ENCODE assay signal across 32 cellular contexts in the genomic region with DNA sequence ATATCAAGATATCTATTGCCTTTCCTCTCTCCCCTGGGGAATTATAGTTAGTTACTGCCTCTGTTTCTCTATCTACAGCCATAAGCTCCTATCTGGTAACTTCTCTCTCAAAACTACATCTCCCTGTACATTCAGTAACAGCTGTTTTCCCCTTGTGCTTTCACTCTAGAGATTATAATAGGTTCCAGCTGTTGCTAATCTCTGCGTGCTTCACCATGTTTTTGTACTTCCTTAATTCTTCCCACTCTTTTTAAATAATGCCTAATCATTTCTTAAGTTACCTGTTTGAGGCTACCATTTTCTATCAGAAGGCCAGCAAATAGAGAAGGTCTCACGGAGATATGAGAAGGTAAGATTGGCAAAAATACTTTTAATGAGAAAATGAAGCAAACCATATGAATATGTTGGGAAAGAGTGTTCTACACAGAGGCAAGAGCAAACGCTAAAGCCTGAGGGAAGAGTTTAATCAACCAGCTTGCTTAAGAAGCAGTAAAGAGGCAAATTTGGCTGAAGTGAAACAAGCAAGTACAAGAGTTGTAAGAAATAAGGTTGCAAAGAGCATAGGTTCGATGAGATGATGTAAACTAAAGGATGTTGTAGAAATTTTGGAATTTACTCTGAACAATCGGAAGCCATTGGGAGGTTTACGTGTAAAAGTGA.
A peak's percentile ranks its signal among the peaks of the same experiment; 100 is the strongest.
DNase-seq lines count a peak whose midpoint lies in the region; ATAC-seq and TF ChIP-seq lines count a peak whose summit lies in the region.
"Had no signal": no experiment of that assay in that cellular context is flagged by ENCODE, and none has a peak within 500 bp of the region (broad histone marks: within the 10 kb centered on the region; RNA-seq: fewer than 3 reads in every experiment).

No MANE protein-coding gene starts in this region.

- H3K4me3 Mint-ChIP-seq in osteocyte (ENCODE audit: unreplicated experiment): no peak overlapping the region
- H3K4me3 Mint-ChIP-seq: activated naive CD8-positive, alpha-beta T cell; GM23338; HFFc6; immature natural killer cell; nephron; stimulated activated memory B cell treated with anti-CD40 and anti-IgM and Interleukin-4, amounts not matched to agents 10 μg/mL and 1 μg/mL and 100 μg/mL, for 72 hours had no signal

- POLR2A ChIA-PET in PC-9 (lab: Charles Lee; ENCODE audit: unreplicated experiment): no interaction called here

- no TSS peak for BruUV-seq in PC-9 (replicated peaks; lab: Mats Ljungman, UMichigan)

- no peak overlapping the region for H3K4me2 ChIP-seq in PC-9
- H3K4me2 ChIP-seq: GM23338 had no signal

- no peaks in the 10 kb centered on the region for H3K27me3 ChIP-seq in PC-9 (ENCODE audit: insufficient read depth, low read depth)
- H3K27me3 ChIP-seq: breast epithelium, ovary, transverse colon had no signal

- no peaks in the 10 kb centered on the region for H3K9me3 ChIP-seq in PC-9 (ENCODE audit: insufficient read depth, low read depth)
- H3K9me3 ChIP-seq: breast epithelium, mucosa of descending colon, ovary, transverse colon had no signal

- H3K4me3 ChIP-seq in HFF-Myc (replicated peaks; ENCODE audit: low read depth, low read length): no peak overlapping the region
- H3K4me3 ChIP-seq in PC-9: no peak overlapping the region
- H3K4me3 ChIP-seq: breast epithelium, GM23338, K562, mucosa of descending colon, ovary, transverse colon had no signal

- no peaks in the 10 kb centered on the region for H4K20me1 ChIP-seq in PC-9 (ENCODE audit: insufficient read depth)

- H3F3A ChIP-seq in PC-9 (ENCODE audit: insufficient read depth, low read depth): no peaks in the 10 kb centered on the region

- intact Hi-C loops in PC-9 (cut with micrococcal nuclease; ENCODE audit: unreplicated experiment): no loop called here

- H3K27me3 Mint-ChIP-seq in osteocyte (ENCODE audit: unreplicated experiment): no peaks in the 10 kb centered on the region
- H3K27me3 Mint-ChIP-seq: activated naive CD8-positive, alpha-beta T cell; stimulated activated memory B cell treated with anti-CD40 and anti-IgM and Interleukin-4, amounts not matched to agents 10 μg/mL and 1 μg/mL and 100 μg/mL, for 72 hours had no signal

- H3K36me3 Mint-ChIP-seq in osteocyte (ENCODE audit: unreplicated experiment): peaks cover 7% of the 10 kb centered on the region
- H3K36me3 Mint-ChIP-seq: activated naive CD8-positive, alpha-beta T cell; stimulated activated memory B cell treated with anti-CD40 and anti-IgM and Interleukin-4, amounts not matched to agents 10 μg/mL and 1 μg/mL and 100 μg/mL, for 72 hours had no signal

- no peaks in the 10 kb centered on the region for H3K4me1 Mint-ChIP-seq in osteocyte (ENCODE audit: unreplicated experiment)
- H3K4me1 Mint-ChIP-seq: GM23338; immature natural killer cell; nephron; stimulated activated memory B cell treated with anti-CD40 and anti-IgM and Interleukin-4, amounts not matched to agents 10 μg/mL and 1 μg/mL and 100 μg/mL, for 72 hours had no signal

- peak overlapping the region; percentile 36 for H3K27ac Mint-ChIP-seq in osteocyte (ENCODE audit: unreplicated experiment)
- H3K27ac Mint-ChIP-seq: activated naive CD8-positive, alpha-beta T cell; GM23338; HFFc6; immature natural killer cell; nephron; stimulated activated memory B cell treated with anti-CD40 and anti-IgM and Interleukin-4, amounts not matched to agents 10 μg/mL and 1 μg/mL and 100 μg/mL, for 72 hours had no signal

- H3K79me2 ChIP-seq in PC-9 (ENCODE audit: low read depth): no peaks in the 10 kb centered on the region

- no peaks in the 10 kb centered on the region for H3K9me2 ChIP-seq in PC-9 (ENCODE audit: insufficient read depth)

- H3K9me3 Mint-ChIP-seq in osteocyte (ENCODE audit: unreplicated experiment): peaks cover 14% of the 10 kb centered on the region
- H3K9me3 Mint-ChIP-seq: GM23338, HFFc6, nephron had no signal

- ATAC-seq in GM21447 (IDR thresholded peaks at IDR 0.05; ENCODE audit: unreplicated experiment): no peak
- ATAC-seq: GM23338; K562; left cardiac atrium; mucosa of descending colon; Panc1; stimulated activated memory B cell treated with anti-CD40 and anti-IgM and Interleukin-4, amounts not matched to agents 10 μg/mL and 1 μg/mL and 100 μg/mL, for 72 hours had no signal

- CTCF ChIA-PET in PC-9 (lab: Charles Lee): interaction anchor here (0.6 kb wide), 1 partner anchor 1522 kb away, joined by 4 read pairs; no protein-coding TSS in a partner anchor

- H3K27ac ChIP-seq in PC-9: no peak overlapping the region
- H3K27ac ChIP-seq: breast epithelium, ovary, transverse colon, VCaP had no signal

- TF ChIP-seq CTCF in HFF-Myc (IDR thresholded peaks at IDR 0.05; ENCODE audit: low read depth, low read length, missing control alignments) (no peak), PC-9 (conservative IDR thresholded peaks at IDR 0.05) (no peak), osteocyte (IDR thresholded peaks at IDR 0.05) (no peak)

- DNase-seq in HFF-Myc (ENCODE audit: extremely low read depth, low read depth): peak; percentile 35
- no peak for DNase-seq in PC-9
- DNase-seq in fibroblast of gingiva (ENCODE audit: low read depth): peak; percentile 78
- no peak for DNase-seq in osteocyte (ENCODE audit: extremely low spot score, unreplicated experiment)
- DNase-seq in ACHN: no peak
- no peak for DNase-seq in NCI-H2227 treated with DMSO at 0.1 percent for 48 hours (lab: John Stamatoyannopoulos, UW)
- DNase-seq: activated CD4-positive, alpha-beta T cell treated with anti-CD3 and anti-CD28 coated beads for 4 hours; activated CD8-positive, alpha-beta memory T cell treated with anti-CD3 and anti-CD28 coated beads for 24 hours; anterior cingulate cortex; DMS79 treated with DMSO at 0.1 percent for 48 hours; GF-D8; HFFc6; hypothalamus; immature natural killer cell; left cardiac atrium; mucosa of descending colon; NCI-H1092 treated with DMSO at 0.1 percent for 48 hours; NCI-H187; ovary; SHP77 treated with DMSO at 0.1 percent for 48 hours; SW 1271; T1000; transverse colon had no signal

- H2AFZ ChIP-seq in PC-9: peak overlapping the region; percentile 8; the same call in 1 of the 2 replicates
- H2AFZ ChIP-seq: GM23338 had no signal

- no peaks in the 10 kb centered on the region for H3K36me3 ChIP-seq in PC-9 (ENCODE audit: low read depth)
- H3K36me3 ChIP-seq: ovary, transverse colon had no signal

- in situ Hi-C loops in ACHN (cut with HindIII; ENCODE audit: low pct_ligation_motif_present, low pct_unique_long_range_greater_than_20kb, low sequenced_read_pairs): no loop called here

- no peaks in the 10 kb centered on the region for H3K4me1 ChIP-seq in PC-9 (replicated peaks; ENCODE audit: insufficient read depth)
- H3K4me1 ChIP-seq: breast epithelium, transverse colon had no signal

Comparison
In these comparisons a context has a peak if more than half of its experiments do, and no peak if none do; other contexts are left out.
1. DNase-seq: peak in HFF-Myc (single experiment) and fibroblast of gingiva (single experiment); none in PC-9 (0 of 2), osteocyte (single experiment), ACHN (single experiment) and NCI-H2227 treated with DMSO at 0.1 percent for 48 hours (single experiment).